ENCODE assay signal across 9 cellular contexts in genomic region chr22:30252411-30253204, GRCh38. TPM values are rescaled to one million over a fixed set of nuclear protein-coding genes. Genes with fewer than 3 reads are reported as not detected.
DNase-seq lines count a peak whose midpoint lies in the region; ATAC-seq, FAIRE-seq and TF ChIP-seq lines count a peak whose summit lies in the region.
"Had no signal": no experiment of that assay in that cellular context is flagged by ENCODE, and none has a peak within 500 bp of the region (broad histone marks: within the 10 kb centered on the region; RNA-seq: fewer than 3 reads in every experiment).

No MANE protein-coding gene starts in this region.

- H3K9me3 ChIP-seq in IMR-90 (ENCODE audit: control insufficient read depth, insufficient read depth, low read length) (no peaks in the 10 kb centered on the region), astrocyte (ENCODE audit: insufficient read depth, low read depth, low read length) (no peaks in the 10 kb centered on the region), mucosa of stomach (ENCODE audit: control insufficient read depth, low read length) (no peaks in the 10 kb centered on the region)

- TF ChIP-seq POLR2A in IMR-90 (IDR thresholded peaks at IDR 0.05; ENCODE audit: low read depth, low read length), result peak; percentile 7; the same call in 1 of the 2 replicates

- peak overlapping the region; percentile 88 for H2AFZ ChIP-seq in IMR-90 (replicated peaks; ENCODE audit: low read length, poor library complexity)
- peak overlapping the region; percentile 44 for H2AFZ ChIP-seq in astrocyte (ENCODE audit: low read depth, low read length)

- DNase-seq in AML-193 (lab: John Stamatoyannopoulos, UW), result peak; percentile 29 to 30
- no peak for DNase-seq in IMR-90
- no peak for DNase-seq in astrocyte (ENCODE audit: low read depth)
- DNase-seq in stimulated activated CD4-positive, alpha-beta T cell treated with anti-CD3 and anti-CD28 coated beads, Interleukin-4, amount 100 ng/mL, for 24 hours, result no peak
- DNase-seq in progenitor cell of endocrine pancreas (ENCODE audit: low spot score, unreplicated experiment), result no peak
- no peak for DNase-seq in NCI-H526 treated with DMSO at 0.1 percent for 48 hours (lab: John Stamatoyannopoulos, UW)
- DNase-seq in posterior vena cava (ENCODE audit: low spot score), result no peak
- DNase-seq: DMS53 had no signal

- peaks cover 16% of the 10 kb centered on the region for H3K9me1 ChIP-seq in IMR-90 (ENCODE audit: insufficient read depth, low read length)

- H3K4me3 Mint-ChIP-seq in astrocyte (ENCODE audit: unreplicated experiment) (peak overlapping the region; percentile 5), progenitor cell of endocrine pancreas (ENCODE audit: low read depth) (no peak overlapping the region)

- no peak overlapping the region for H3K4me2 ChIP-seq in IMR-90 (ENCODE audit: low read depth, low read length)
- H3K4me2 ChIP-seq in astrocyte (ENCODE audit: low read length), result peak overlapping the region; percentile 40

- H3K27me3 ChIP-seq in IMR-90 (ENCODE audit: control insufficient read depth, insufficient read depth, low read length) (no peaks in the 10 kb centered on the region), astrocyte (ENCODE audit: insufficient read depth, low read length) (no peaks in the 10 kb centered on the region), mucosa of stomach (ENCODE audit: control insufficient read depth, insufficient read depth, low read length) (peaks cover 6% of the 10 kb centered on the region)

- H3K36me3 Mint-ChIP-seq in astrocyte (ENCODE audit: low read depth, unreplicated experiment), result no peaks in the 10 kb centered on the region
- no peaks in the 10 kb centered on the region for H3K36me3 Mint-ChIP-seq in progenitor cell of endocrine pancreas (ENCODE audit: insufficient read depth)

- peaks cover 2% of the 10 kb centered on the region for H3K9me3 Mint-ChIP-seq in astrocyte (ENCODE audit: unreplicated experiment)
- no peaks in the 10 kb centered on the region for H3K9me3 Mint-ChIP-seq in progenitor cell of endocrine pancreas (ENCODE audit: low read depth)

- H3K4ac ChIP-seq in IMR-90 (ENCODE audit: low read depth, low read length), result peak overlapping the region; percentile 95

- intact Hi-C loops in IMR-90 (cut with micrococcal nuclease), result no loop called here
- intact Hi-C loops in posterior vena cava (cut with DNase I), result no loop called here

- H3K79me1 ChIP-seq in IMR-90 (ENCODE audit: low read depth in 1 of 2, low read length in 2 of 2), result peaks cover 0 to 4% of the 10 kb centered on the region in 2 experiments; a peak in 2 of 4 replicates

- peak overlapping the region; percentile 50 for H3K9ac ChIP-seq in IMR-90 (ENCODE audit: low read depth, low read length)
- H3K9ac ChIP-seq in astrocyte (ENCODE audit: low read length), result peak overlapping the region; percentile 100
- H3K9ac ChIP-seq in mucosa of stomach (ENCODE audit: low read length), result peak overlapping the region; percentile 18

- peak overlapping the region; percentile 60 for H3K27ac Mint-ChIP-seq in astrocyte (ENCODE audit: unreplicated experiment)
- no peak overlapping the region for H3K27ac Mint-ChIP-seq in progenitor cell of endocrine pancreas

- no peak for ATAC-seq in IMR-90 (ENCODE audit: low read depth)

- TF ChIP-seq RAD21 in IMR-90 (IDR thresholded peaks at IDR 0.05; ENCODE audit: low read length), result no peak

- POLR2A ChIA-PET in IMR-90 (lab: Charles Lee; ENCODE audit: unreplicated experiment), result no interaction called here

- FAIRE-seq in astrocyte (lab: Jason Lieb, UNC), result no peak

- H3K14ac ChIP-seq in IMR-90 (replicated peaks; ENCODE audit: low read depth, low read length), result peak overlapping the region; percentile 97

- H3K18ac ChIP-seq in IMR-90 (ENCODE audit: low read depth, low read length), result peak overlapping the region; percentile 66

- H3K4me3 ChIP-seq in IMR-90 (ENCODE audit: insufficient read depth, low read depth, low read length) (no peak overlapping the region), astrocyte (ENCODE audit: insufficient read depth, low read depth, low read length) (no peak overlapping the region), mucosa of stomach (ENCODE audit: low read length) (no peak overlapping the region)

- H2AK9ac ChIP-seq in IMR-90 (replicated peaks; ENCODE audit: low read depth, low read length, poor library complexity), result peak overlapping the region; percentile 92

- H3K36me3 ChIP-seq in IMR-90 (ENCODE audit: control insufficient read depth, insufficient read depth, low read length), result no peaks in the 10 kb centered on the region
- no peaks in the 10 kb centered on the region for H3K36me3 ChIP-seq in astrocyte (ENCODE audit: insufficient read depth, low read length)
- no peaks in the 10 kb centered on the region for H3K36me3 ChIP-seq in mucosa of stomach (ENCODE audit: control insufficient read depth, insufficient read depth, low read length)

- H4K91ac ChIP-seq in IMR-90 (ENCODE audit: insufficient read depth, low read depth, low read length), result peak overlapping the region; percentile 97

- CTCF ChIA-PET in IMR-90 (lab: Yijun Ruan, JAX), result no interaction called here

- H4K8ac ChIP-seq in IMR-90 (ENCODE audit: low read depth in 2 of 2, low read length in 2 of 2), result peak overlapping the region; percentile 98

- H2BK20ac ChIP-seq in IMR-90 (ENCODE audit: low read depth, low read length), result peak overlapping the region; percentile 89

- in situ Hi-C loops in IMR-90 (cut with MboI; ENCODE audit: low sequenced_read_pairs), result no loop called here

- peak overlapping the region; percentile 99 for H2BK15ac ChIP-seq in IMR-90 (ENCODE audit: low read depth, low read length)

- H2BK120ac ChIP-seq in IMR-90 (ENCODE audit: low read depth, low read length), result peak overlapping the region; percentile 96

- TF ChIP-seq CTCF in IMR-90 (conservative IDR thresholded peaks at IDR 0.05; ENCODE audit: low read depth, low read length) (no peak), astrocyte (IDR thresholded peaks at IDR 0.05; ENCODE audit: insufficient read depth, low read depth, low read length) (no peak), progenitor cell of endocrine pancreas (IDR thresholded peaks at IDR 0.05; ENCODE audit: unreplicated experiment) (no peak)

- WGBS in IMR-90 (ENCODE audit: extremely low coverage in 2 of 2, insufficient read length in 1 of 2), 2 experiments, result 70% methylated on average over 10 of the region's 22 CpGs; no CpG with 5 or more reads in 1 of the 2 experiments

- H3K79me2 ChIP-seq in astrocyte (ENCODE audit: insufficient read depth, low read length), result peaks cover 10% of the 10 kb centered on the region

- H3K27ac ChIP-seq in IMR-90 (ENCODE audit: insufficient read depth, low read length) (peak overlapping the region; percentile 76), astrocyte (ENCODE audit: low read depth, low read length) (peak overlapping the region; percentile 95)

- H3K4me1 Mint-ChIP-seq in astrocyte (ENCODE audit: low read depth, unreplicated experiment), result peaks cover 37% of the 10 kb centered on the region
- peaks cover 13% of the 10 kb centered on the region for H3K4me1 Mint-ChIP-seq in progenitor cell of endocrine pancreas (ENCODE audit: low read depth)

- H3K27me3 Mint-ChIP-seq in astrocyte (ENCODE audit: low read depth, unreplicated experiment) (no peaks in the 10 kb centered on the region), progenitor cell of endocrine pancreas (peaks cover 20% of the 10 kb centered on the region)

- H4K5ac ChIP-seq in IMR-90 (ENCODE audit: low read depth, low read length), result peak overlapping the region; percentile 87

- BruUV-seq in IMR-90 (replicated peaks; lab: Mats Ljungman, UMichigan), result no TSS peak

- peak overlapping the region; percentile 66; the same call in 1 of the 2 replicates for H3K56ac ChIP-seq in IMR-90 (ENCODE audit: extremely low read depth, insufficient read depth, low read length)

- H3K4me1 ChIP-seq in IMR-90 (ENCODE audit: control insufficient read depth, insufficient read depth, low read length) (peaks cover 48% of the 10 kb centered on the region), astrocyte (ENCODE audit: insufficient read depth, low read length) (peaks cover 82% of the 10 kb centered on the region), mucosa of stomach (ENCODE audit: control insufficient read depth, insufficient read depth, low read length) (peaks cover 44% of the 10 kb centered on the region)

- H2BK5ac ChIP-seq in IMR-90 (ENCODE audit: low read depth, low read length, poor library complexity, severe bottlenecking), result peak overlapping the region; percentile 70

- H3K23ac ChIP-seq in IMR-90 (ENCODE audit: low read depth, low read length), result peak overlapping the region; percentile 90

- H4K20me1 ChIP-seq in IMR-90 (ENCODE audit: insufficient read depth, low read length) (no peaks in the 10 kb centered on the region), astrocyte (ENCODE audit: insufficient read depth, low read length) (no peaks in the 10 kb centered on the region)

- H2AK5ac ChIP-seq in IMR-90 (ENCODE audit: low read depth, low read length), result peak overlapping the region; percentile 100

- dilution Hi-C loops in IMR-90 (cut with HindIII; ENCODE audit: low sequenced_read_pairs, unreplicated experiment), result no loop called here

TF ChIP-seq in IMR-90, 13 proteins besides CTCF, POLR2A, EP300 and RAD21 (continues in another document):
- TF ChIP-seq RFX5 (IDR thresholded peaks at IDR 0.05; ENCODE audit: low read depth, low read length) (no peak), CEBPB (IDR thresholded peaks at IDR 0.05; ENCODE audit: low read depth, low read length) (no peak), SMC3 (IDR thresholded peaks at IDR 0.05; ENCODE audit: low read depth, low read length) (no peak), NFE2L2 (IDR thresholded peaks at IDR 0.05; ENCODE audit: low read depth, low read length) (no peak), RCOR1 (IDR thresholded peaks at IDR 0.05; ENCODE audit: insufficient replicate concordance, low read length) (no peak)

RNA-seq across cellular contexts. Expression of gene LIF, which starts 6.0 kb away (rescaled TPM):
- total RNA-seq in IMR-90 (2012; rRNA removed) (79.4 and 130 TPM in 2 replicates), astrocyte (63.3 and 100 TPM in 2 replicates), progenitor cell of endocrine pancreas (2.3 and 3.6 TPM in 2 replicates), posterior vena cava (1 to 10 TPM; 2.6 to 8.1 TPM)
- 203 and 214 TPM in 2 replicates for polyA plus RNA-seq in IMR-90 (2012; rRNA removed)
- 41.6 and 110 TPM in 2 replicates for polyA plus RNA-seq in IMR-90 (2012; cell fraction: cytosol; rRNA removed)
- polyA plus RNA-seq in IMR-90 (2012; cell fraction: nucleus; rRNA removed; ENCODE audit: low replicate concordance), result 1,609 and 2,085 TPM in 2 replicates

RNA-seq across cellular contexts. Expression of gene OSM, which starts 14.0 kb away (rescaled TPM):
- not detected in 2 replicates for total RNA-seq in IMR-90 (2012; rRNA removed)
- not detected in 2 replicates for polyA plus RNA-seq in IMR-90 (2012; rRNA removed)
- 0.07 TPM in 1 of 2 replicates, not detected in the other for polyA plus RNA-seq in IMR-90 (2012; cell fraction: cytosol; rRNA removed)
- 0.42 and 0.81 TPM in 2 replicates for polyA plus RNA-seq in IMR-90 (2012; cell fraction: nucleus; rRNA removed; ENCODE audit: low replicate concordance)
- not detected in 2 replicates for total RNA-seq in astrocyte
- not detected in 2 replicates for total RNA-seq in progenitor cell of endocrine pancreas
- total RNA-seq in posterior vena cava, result 1 to 10 TPM; 1.0 to 2.0 TPM

RNA-seq across cellular contexts. Expression of gene CASTOR1, which starts 36.7 kb away (rescaled TPM):
- total RNA-seq in IMR-90 (2012; rRNA removed) (10.6 and 11.7 TPM in 2 replicates), astrocyte (15.2 and 16.2 TPM in 2 replicates), progenitor cell of endocrine pancreas (7.2 and 9.3 TPM in 2 replicates), posterior vena cava (10 to 100 TPM in 1 of 2 donors, 1 to 10 TPM in 1; 9.8 to 14.3 TPM)
- 23.5 and 26.9 TPM in 2 replicates for polyA plus RNA-seq in IMR-90 (2012; rRNA removed)
- polyA plus RNA-seq in IMR-90 (2012; cell fraction: cytosol; rRNA removed), result 11.4 and 33.1 TPM in 2 replicates
- polyA plus RNA-seq in IMR-90 (2012; cell fraction: nucleus; rRNA removed; ENCODE audit: low replicate concordance), result 55.8 and 106 TPM in 2 replicates

Comparison
In these comparisons a context has a peak if more than half of its experiments do, and no peak if none do; other contexts are left out.
1. DNase-seq: peak in AML-193 (2 of 2); none in IMR-90 (single experiment), astrocyte (single experiment), stimulated activated CD4-positive, alpha-beta T cell treated with anti-CD3 and anti-CD28 coated beads, Interleukin-4, amount 100 ng/mL, for 24 hours (single experiment), progenitor cell of endocrine pancreas (single experiment), NCI-H526 treated with DMSO at 0.1 percent for 48 hours (single experiment) and posterior vena cava (single experiment).
2. H3K9ac ChIP-seq: peak in every context shown above with its lines; median percentile 100 in astrocyte; 50 in IMR-90; 18 in mucosa of stomach.